ENCODE assay signal across 8 cellular contexts in the genomic region with DNA sequence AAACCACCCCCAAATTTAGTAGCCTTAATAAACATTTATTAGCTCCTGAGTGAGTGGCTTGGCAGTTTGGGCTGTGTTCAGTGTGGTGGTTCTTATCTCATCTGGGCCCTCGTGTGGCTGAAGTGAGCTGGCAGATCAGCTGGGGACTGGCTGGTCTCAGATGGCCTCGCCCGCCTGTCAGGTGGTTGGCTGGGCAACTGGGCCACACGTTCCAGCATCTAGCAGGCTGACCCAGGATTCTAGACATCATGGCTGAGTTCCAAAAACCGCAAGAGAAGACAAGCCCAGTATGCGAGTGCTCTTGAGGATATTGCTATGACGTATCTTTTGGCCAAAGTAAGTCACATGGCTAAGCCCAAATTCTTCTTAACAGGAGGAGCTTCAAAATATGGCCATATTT. TPM values are rescaled to one million over a fixed set of nuclear protein-coding genes. Genes with fewer than 3 reads are reported as not detected.
DNase-seq lines count a peak whose midpoint lies in the region; FAIRE-seq and TF ChIP-seq lines count a peak whose summit lies in the region.

No MANE protein-coding gene starts in this region.

- no peak for TF ChIP-seq POLR2A in thyroid gland (IDR thresholded peaks at IDR 0.05)

- no peak overlapping the region for H3K4me2 ChIP-seq in keratinocyte (ENCODE audit: control insufficient read depth, extremely low read depth, insufficient read depth, low read depth, low read length)

- H3K27me3 ChIP-seq in keratinocyte (ENCODE audit: control insufficient read depth, extremely low read depth, insufficient read depth, low read length) (no peaks in the 10 kb centered on the region), thyroid gland (no peaks in the 10 kb centered on the region)

- H3K27ac ChIP-seq in keratinocyte (ENCODE audit: control insufficient read depth, insufficient read depth, low read length) (peak overlapping the region; percentile 37), thyroid gland (peak overlapping the region; percentile 51 to 72 (median 55))

- H3K4me1 ChIP-seq in keratinocyte (ENCODE audit: control insufficient read depth, extremely low read depth, insufficient read depth, low read length) (peaks cover 16% of the 10 kb centered on the region), thyroid gland (peaks cover 24 to 29% of the 10 kb centered on the region in 2 donors)

- peak; percentile 16 for DNase-seq in NCI-H2107 treated with DMSO at 0.1 percent for 48 hours (lab: John Stamatoyannopoulos, UW; ENCODE audit: unreplicated experiment)
- no peak for DNase-seq in NCI-H2107 (lab: John Stamatoyannopoulos, UW)
- DNase-seq in amniotic epithelial cell (ENCODE audit: low read depth) = peak; percentile 73
- DNase-seq in keratinocyte (ENCODE audit: low read depth, low spot score) = peak; percentile 74
- peak; percentile 88 to 89 for DNase-seq in thyroid gland
- DNase-seq in NCI-H526 treated with DMSO at 0.1 percent for 48 hours (lab: John Stamatoyannopoulos, UW) = no peak
- no peak for DNase-seq in activated naive CD4-positive, alpha-beta T cell treated with Interleukin-2 at 50 U/mL for 16 hours
- DNase-seq in NCI-H1436 treated with DMSO at 0.1 percent for 48 hours (lab: John Stamatoyannopoulos, UW) = no peak

- TF ChIP-seq CTCF in keratinocyte (optimal IDR thresholded peaks at IDR 0.05 in 1 of 3, IDR thresholded peaks at IDR 0.05 in 1 of 3, conservative IDR thresholded peaks at IDR 0.05 in 1 of 3; ENCODE audit: extremely low read depth in 1 of 3, insufficient read depth in 2 of 3, low read length in 3 of 3) (peak; percentile 16 to 53 (median 30)), thyroid gland (IDR thresholded peaks at IDR 0.05) (peak in 3 of 6 experiments; percentile 2 to 23 (median 19))

- H3K9me3 ChIP-seq in keratinocyte (ENCODE audit: control insufficient read depth, low read depth, low read length) (no peaks in the 10 kb centered on the region), thyroid gland (no peaks in the 10 kb centered on the region)

- H3K79me2 ChIP-seq in keratinocyte (ENCODE audit: control insufficient read depth, insufficient read depth, low read length) = no peaks in the 10 kb centered on the region

- no peak overlapping the region for H2AFZ ChIP-seq in keratinocyte (ENCODE audit: control insufficient read depth, low read length)

- peak; percentile 34 for FAIRE-seq in keratinocyte (lab: Jason Lieb, UNC)

- H3K36me3 ChIP-seq in keratinocyte (ENCODE audit: control insufficient read depth in 2 of 2, extremely low read depth in 1 of 2, insufficient read depth in 2 of 2, low read length in 2 of 2) = peaks cover 18 to 59% of the 10 kb centered on the region in 2 experiments
- H3K36me3 ChIP-seq in thyroid gland = peaks cover 20 to 24% of the 10 kb centered on the region in 2 donors

- peaks cover 14% of the 10 kb centered on the region for H4K20me1 ChIP-seq in keratinocyte (ENCODE audit: control insufficient read depth, extremely low read depth, insufficient read depth, low read length)

- intact Hi-C loops in thyroid gland (cut with DNase I) = no loop called here

- peaks cover 3% of the 10 kb centered on the region for H3K9me1 ChIP-seq in keratinocyte (ENCODE audit: control insufficient read depth, extremely low read depth, insufficient read depth, low read length)

- H3K4me3 ChIP-seq in keratinocyte (ENCODE audit: control insufficient read depth in 2 of 3, extremely low read depth in 1 of 3, insufficient read depth in 2 of 3, low read depth in 1 of 3, low read length in 3 of 3) (no peak overlapping the region), thyroid gland (replicated peaks in 1 of 3) (no peak overlapping the region)

- WGBS in thyroid gland, 2 donors = 0 to 25% methylated on average over 3 to 7 of the region's 7 CpGs

- no peak overlapping the region for H3K9ac ChIP-seq in keratinocyte (ENCODE audit: control insufficient read depth, extremely low read depth, insufficient read depth, low read length)

- dilution Hi-C loops in keratinocyte (cut with MboI; ENCODE audit: extremely low pct_ligation_motif_present, low sequenced_read_pairs) = no loop called here

RNA-seq across cellular contexts. Expression of a gene that starts 28.9 kb away (rescaled TPM):
- 78.8 to 131 TPM (median 95.2 TPM) in 3 replicates for polyA plus RNA-seq in keratinocyte
- polyA plus RNA-seq in keratinocyte (2011; ENCODE audit: low read depth) = 331 TPM
- polyA plus RNA-seq in keratinocyte (2011; cell fraction: cytosol; rRNA removed) = 94.1 and 149 TPM in 2 replicates
- 52.4 and 72.8 TPM in 2 replicates for polyA plus RNA-seq in keratinocyte (2011; cell fraction: nucleus; rRNA removed)
- polyA plus RNA-seq in keratinocyte (2012; ENCODE audit: low replicate concordance) = 115 and 164 TPM in 2 replicates
- polyA minus RNA-seq in keratinocyte = 9.2 to 29.5 TPM (median 24.8 TPM) in 3 replicates
- polyA minus RNA-seq in keratinocyte (2011; cell fraction: cytosol; rRNA and poly(A)+ RNA removed) = 56.8 TPM
- polyA minus RNA-seq in keratinocyte (2011; cell fraction: nucleus; rRNA and poly(A)+ RNA removed) = 9.9 and 19.2 TPM in 2 replicates
- 10 to 100 TPM; 34.1 to 50.5 (median 42.6) TPM for total RNA-seq in thyroid gland

Comparison
In these comparisons a context has a peak if more than half of its experiments do, and no peak if none do; other contexts are left out.
1. DNase-seq: peak in NCI-H2107 treated with DMSO at 0.1 percent for 48 hours (single experiment), amniotic epithelial cell (single experiment), keratinocyte (single experiment) and thyroid gland (2 of 2); none in NCI-H2107 (single experiment), NCI-H526 treated with DMSO at 0.1 percent for 48 hours (single experiment), activated naive CD4-positive, alpha-beta T cell treated with Interleukin-2 at 50 U/mL for 16 hours (single experiment) and NCI-H1436 treated with DMSO at 0.1 percent for 48 hours (single experiment).